ENCODE assay signal across 15 cellular contexts in genomic region chr9:69093471-69094103, GRCh38. TPM values are rescaled to one million over a fixed set of nuclear protein-coding genes. Genes with fewer than 3 reads are reported as not detected.
DNase-seq lines count a peak whose midpoint lies in the region; ATAC-seq and TF ChIP-seq lines count a peak whose summit lies in the region.
"Had no signal": no experiment of that assay in that cellular context is flagged by ENCODE, and none has a peak within 500 bp of the region (broad histone marks: within the 10 kb centered on the region; RNA-seq: fewer than 3 reads in every experiment).

No MANE protein-coding gene starts in this region.

- no peak overlapping the region for H2AFZ ChIP-seq in SK-N-SH (ENCODE audit: low read depth)

- no peaks in the 10 kb centered on the region for H3K79me2 ChIP-seq in SK-N-SH (ENCODE audit: insufficient read depth)

- no peaks in the 10 kb centered on the region for H3K9me3 ChIP-seq in SK-N-SH
- H3K9me3 ChIP-seq: neutrophil had no signal

- no peak overlapping the region for H3K4me3 ChIP-seq in SK-N-SH (ENCODE audit: low read depth in 2 of 2, low read length in 1 of 2)

- H3K36me3 ChIP-seq in SK-N-SH (replicated peaks in 1 of 2; ENCODE audit: control insufficient read depth in 1 of 2, insufficient read depth in 2 of 2, low read length in 1 of 2): no peaks in the 10 kb centered on the region
- H3K36me3 ChIP-seq: neutrophil had no signal

- no peak overlapping the region for H3K9ac ChIP-seq in SK-N-SH

- POLR2A ChIA-PET in SK-N-SH (lab: Yijun Ruan, JAX): no interaction called here

- H4K20me1 ChIP-seq in SK-N-SH (ENCODE audit: insufficient read depth): no peaks in the 10 kb centered on the region

- TF ChIP-seq CTCF in SK-N-SH (IDR thresholded peaks at IDR 0.05): no peak

- H3K4me2 ChIP-seq in SK-N-SH: no peak overlapping the region

- H3F3A ChIP-seq in SK-N-SH (replicated peaks; ENCODE audit: insufficient read depth): no peaks in the 10 kb centered on the region

- H3K4me1 ChIP-seq in SK-N-SH (ENCODE audit: control insufficient read depth in 1 of 2, insufficient read depth in 2 of 2, low read depth in 1 of 2, low read length in 1 of 2): no peaks in the 10 kb centered on the region

- no peaks in the 10 kb centered on the region for H3K9me2 ChIP-seq in SK-N-SH

- ATAC-seq in GM18873 (IDR thresholded peaks at IDR 0.05; ENCODE audit: low FRiP score, unreplicated experiment): peak; percentile 56
- ATAC-seq in HG02981 (IDR thresholded peaks at IDR 0.05; ENCODE audit: unreplicated experiment): peak; percentile 63

- H3K27me3 ChIP-seq in SK-N-SH (ENCODE audit: insufficient read depth): no peaks in the 10 kb centered on the region
- H3K27me3 ChIP-seq: neutrophil had no signal

- DNase-seq in glomerular visceral epithelial cell (ENCODE audit: extremely low spot score): peak; percentile 94
- DNase-seq in renal cortical epithelial cell (ENCODE audit: low read depth): peak; percentile 100
- DNase-seq in SK-N-SH: no peak
- no peak for DNase-seq in NCI-H510A treated with DMSO at 0.1 percent for 48 hours (lab: John Stamatoyannopoulos, UW)
- DNase-seq in stimulated activated naive CD4-positive, alpha-beta T cell treated with Interleukin-2 at 50 U/mL for 16 hours (lab: John Stamatoyannopoulos, UW): no peak
- DNase-seq in NCI-H2196 (lab: John Stamatoyannopoulos, UW; ENCODE audit: unreplicated experiment): no peak
- DNase-seq: effector CD8-positive, alpha-beta T cell; NCI-H1092 treated with DMSO at 0.1 percent for 48 hours; NK-92 treated with Interleukin-12 subunit alpha and Interleukin-12 subunit beta, amount 100 ng/mL, for 24 hours; SHP77; stimulated activated CD4-positive, alpha-beta T cell treated with anti-CD3 and anti-CD28 coated beads, Interleukin-4, amount 100 ng/mL, for 4 hours; T-helper 2 cell had no signal

- H3K27ac ChIP-seq in SK-N-SH (ENCODE audit: low read depth in 2 of 2, low read length in 1 of 2): no peak overlapping the region
- H3K27ac ChIP-seq: neutrophil had no signal

- TF ChIP-seq RAD21 in SK-N-SH (IDR thresholded peaks at IDR 0.05; ENCODE audit: low read length): no peak

- WGBS in SK-N-SH (ENCODE audit: low lambda C conversion rate): 90% methylated on average over 7 of the region's 7 CpGs

- no peak for TF ChIP-seq EP300 in SK-N-SH (IDR thresholded peaks at IDR 0.05; ENCODE audit: borderline replicate concordance in 1 of 2, low read depth in 1 of 2, low read length in 1 of 2)

- CTCF ChIA-PET in SK-N-SH (lab: Yijun Ruan, JAX): interaction anchor here (1.0 to 2.9 kb wide), 3 partner anchors 9 to 100 kb away, joined by 3 to 10 read pairs (median 5); no protein-coding TSS in a partner anchor

TF ChIP-seq in SK-N-SH, 30 proteins besides CTCF, POLR2A, EP300 and RAD21:
- no peak for TF ChIP-seq EZH2phosphoT487 (IDR thresholded peaks at IDR 0.05; ENCODE audit: borderline replicate concordance, low read depth)
- TF ChIP-seq ZBTB33 (IDR thresholded peaks at IDR 0.05; ENCODE audit: borderline replicate concordance, low read depth): no peak
- no peak for TF ChIP-seq USF1 (IDR thresholded peaks at IDR 0.05; ENCODE audit: borderline replicate concordance, low read depth)
- no peak for TF ChIP-seq SIN3A (IDR thresholded peaks at IDR 0.05; ENCODE audit: borderline replicate concordance, low read depth, low read length)
- no peak for TF ChIP-seq USF2 (IDR thresholded peaks at IDR 0.05; ENCODE audit: borderline replicate concordance, low read depth, low read length)
- TF ChIP-seq JUND (IDR thresholded peaks at IDR 0.05): no peak
- TF ChIP-seq MEF2A (IDR thresholded peaks at IDR 0.05; ENCODE audit: borderline replicate concordance, low read depth): no peak
- no peak for TF ChIP-seq SMC3 (IDR thresholded peaks at IDR 0.05; ENCODE audit: low read depth, low read length)
- TF ChIP-seq FOXJ3 (CRISPR knock-in tag; IDR thresholded peaks at IDR 0.05): no peak
- TF ChIP-seq TCF12 (IDR thresholded peaks at IDR 0.05): no peak
- no peak for TF ChIP-seq POLR2AphosphoS5 (IDR thresholded peaks at IDR 0.05; ENCODE audit: low read depth, low read length)
- TF ChIP-seq NFIC (IDR thresholded peaks at IDR 0.05; ENCODE audit: borderline replicate concordance): no peak
- TF ChIP-seq CHD2 (IDR thresholded peaks at IDR 0.05; ENCODE audit: low read length, partially characterized antibody): no peak
- no peak for TF ChIP-seq FOXM1 (IDR thresholded peaks at IDR 0.05; ENCODE audit: low read depth)
TF ChIP-seq in SK-N-SH: peak in this region for 0.

RNA-seq across cellular contexts. Expression of gene FXN, which starts 58.0 kb away (rescaled TPM):
- 2.4 and 8.7 TPM in 2 replicates for total RNA-seq in renal cortical epithelial cell
- 14.1 and 15.7 TPM in 2 replicates for polyA plus RNA-seq in SK-N-SH (2012; rRNA removed)
- polyA plus RNA-seq in SK-N-SH (2012; cell fraction: cytosol; rRNA removed): 21.7 and 23.6 TPM in 2 replicates
- polyA plus RNA-seq in SK-N-SH (2012; cell fraction: nucleus; rRNA removed): 5.3 and 8.4 TPM in 2 replicates

Comparison
In these comparisons a context has a peak if more than half of its experiments do, and no peak if none do; other contexts are left out.
1. DNase-seq: peak in glomerular visceral epithelial cell (single experiment) and renal cortical epithelial cell (single experiment); none in SK-N-SH (single experiment), NCI-H510A treated with DMSO at 0.1 percent for 48 hours (single experiment), stimulated activated naive CD4-positive, alpha-beta T cell treated with Interleukin-2 at 50 U/mL for 16 hours (single experiment) and NCI-H2196 (single experiment).